Comparison of ENCODE assay signal across 17 cellular contexts in genomic region chr17:50522766-50523165, GRCh38. TPM values are rescaled to one million over a fixed set of nuclear protein-coding genes. Genes with fewer than 3 reads are reported as not detected.
DNase-seq lines count a peak whose midpoint lies in the region; ATAC-seq and TF ChIP-seq lines count a peak whose summit lies in the region.
"Had no signal": no experiment of that assay in that cellular context is flagged by ENCODE, and none has a peak within 500 bp of the region (broad histone marks: within the 10 kb centered on the region; RNA-seq: fewer than 3 reads in every experiment).

No MANE protein-coding gene starts in this region.

- POLR2A ChIA-PET in RWPE1 (lab: Yijun Ruan, JAX; ENCODE audit: low non-redundant PET) = no interaction called here

- 61% methylated on average over 9 of the region's 10 CpGs for WGBS in mammary epithelial cell (ENCODE audit: low coverage, missing lambda C conversion rate)

- peak overlapping the region; percentile 81 for H3K27ac ChIP-seq in RWPE1
- no peak overlapping the region for H3K27ac ChIP-seq in mammary epithelial cell (ENCODE audit: insufficient read depth, low read depth, low read length)
- H3K27ac ChIP-seq in gastrocnemius medialis = peak overlapping the region in 3 of 4 donors; percentile 30 to 59 (median 43)
- H3K27ac ChIP-seq: A549 had no signal

- no peak for TF ChIP-seq POLR2A in gastrocnemius medialis (IDR thresholded peaks at IDR 0.05)

- dilution Hi-C loops in mammary epithelial cell (cut with HindIII; ENCODE audit: low sequenced_read_pairs) = no loop called here

- peaks cover 2% of the 10 kb centered on the region for H3K27me3 Mint-ChIP-seq in nephron progenitor cell (ENCODE audit: low read depth, poor library complexity)
- H3K27me3 Mint-ChIP-seq: IgD-negative memory B cell had no signal

- peak; percentile 81 to 89 for ATAC-seq in gastrocnemius medialis
- ATAC-seq: A549; CD8-positive, alpha-beta T cell had no signal

- H4K20me1 ChIP-seq in mammary epithelial cell (ENCODE audit: insufficient read depth, low read length) = no peaks in the 10 kb centered on the region

- H3K36me3 Mint-ChIP-seq in nephron progenitor cell (ENCODE audit: low read depth) = no peaks in the 10 kb centered on the region
- H3K36me3 Mint-ChIP-seq: CD14-positive monocyte; CD8-positive, alpha-beta T cell; IgD-negative memory B cell had no signal

- no TSS peak for BruUV-seq in mammary epithelial cell (replicated peaks; lab: Mats Ljungman, UMichigan)

- H3K4me3 ChIP-seq in mammary epithelial cell (replicated peaks in 1 of 3; ENCODE audit: insufficient read depth in 1 of 3, low read depth in 2 of 3, low read length in 3 of 3) = no peak overlapping the region
- H3K4me3 ChIP-seq in gastrocnemius medialis = no peak overlapping the region
- H3K4me3 ChIP-seq: A549 had no signal

- peak overlapping the region; percentile 92 for H3K27ac Mint-ChIP-seq in nephron progenitor cell
- H3K27ac Mint-ChIP-seq: CD14-positive monocyte; CD8-positive, alpha-beta T cell; H9; IgD-negative memory B cell had no signal

- TF ChIP-seq CTCF in RWPE1 (conservative IDR thresholded peaks at IDR 0.05; ENCODE audit: low read depth) (no peak), mammary epithelial cell (conservative IDR thresholded peaks at IDR 0.05 in 1 of 2, IDR thresholded peaks at IDR 0.05 in 1 of 2; ENCODE audit: extremely low read depth in 1 of 2, insufficient read depth in 1 of 2, low read depth in 1 of 2, low read length in 2 of 2) (no peak), nephron progenitor cell (IDR thresholded peaks at IDR 0.05) (no peak), gastrocnemius medialis (IDR thresholded peaks at IDR 0.05 in 4 of 5, conservative IDR thresholded peaks at IDR 0.05 in 1 of 5) (no peak)

- H3K27me3 ChIP-seq in mammary epithelial cell (ENCODE audit: insufficient read depth, low read length) (no peaks in the 10 kb centered on the region), gastrocnemius medialis (no peaks in the 10 kb centered on the region)

- H3K9me3 Mint-ChIP-seq in nephron progenitor cell = no peaks in the 10 kb centered on the region
- H3K9me3 Mint-ChIP-seq: CD14-positive monocyte; CD8-positive, alpha-beta T cell; H9; IgD-negative memory B cell had no signal

- H3K9me3 ChIP-seq in mammary epithelial cell (replicated peaks; ENCODE audit: insufficient read depth, low read length) (no peaks in the 10 kb centered on the region), gastrocnemius medialis (no peaks in the 10 kb centered on the region)
- H3K9me3 ChIP-seq: A549 had no signal

- intact Hi-C loops in mammary epithelial cell (cut with micrococcal nuclease) = loop anchor here (1.0 kb wide), 1 partner anchor 10 kb away; the partner anchor contains the start of gene EPN3
- intact Hi-C loops in gastrocnemius medialis (cut with DNase I; ENCODE audit: low total_unique reads) = no loop called here

- H3K36me3 ChIP-seq in mammary epithelial cell (ENCODE audit: insufficient read depth, low read length) (no peaks in the 10 kb centered on the region), gastrocnemius medialis (no peaks in the 10 kb centered on the region)

- in situ Hi-C loops in mammary epithelial cell (cut with MboI; ENCODE audit: low sequenced_read_pairs in 2 of 2) (no loop called here), gastrocnemius medialis (cut with MboI; ENCODE audit: low sequenced_read_pairs in 4 of 4) (no loop called here), ACHN (cut with HindIII; ENCODE audit: low pct_ligation_motif_present, low pct_unique_long_range_greater_than_20kb, low sequenced_read_pairs) (no loop called here)

- H3K4me1 ChIP-seq in mammary epithelial cell (ENCODE audit: insufficient read depth, low read length) = peaks cover 57% of the 10 kb centered on the region
- no peaks in the 10 kb centered on the region for H3K4me1 ChIP-seq in gastrocnemius medialis
- H3K4me1 ChIP-seq: A549 had no signal

- H3K9ac ChIP-seq in mammary epithelial cell (ENCODE audit: insufficient read depth, low read length) = no peak overlapping the region

- peak overlapping the region; percentile 9 for H3K4me2 ChIP-seq in mammary epithelial cell (ENCODE audit: insufficient read depth, low read depth, low read length)
- H3K4me2 ChIP-seq: A549 had no signal

- H3K4me3 Mint-ChIP-seq in nephron progenitor cell = no peak overlapping the region
- H3K4me3 Mint-ChIP-seq: CD14-positive monocyte; CD8-positive, alpha-beta T cell; H9 had no signal

- CTCF ChIA-PET in RWPE1 (lab: Yijun Ruan, JAX) = interaction anchor here (0.7 to 1.3 kb wide), 4 partner anchors 10 to 36 kb away, joined by 3 to 6 read pairs (median 4); partner anchors contain the start of gene EPN3
- CTCF ChIA-PET in mammary epithelial cell (lab: Charles Lee; ENCODE audit: low non-redundant PET) = no interaction called here

- H3K79me2 ChIP-seq in mammary epithelial cell (ENCODE audit: insufficient read depth, low read length) = no peaks in the 10 kb centered on the region

- DNase-seq in RWPE1 (ENCODE audit: low spot score) = no peak
- no peak for DNase-seq in mammary epithelial cell
- no peak for DNase-seq in nephron progenitor cell
- peak; percentile 21 to 29 for DNase-seq in gastrocnemius medialis
- DNase-seq in activated CD8-positive, alpha-beta memory T cell treated with anti-CD3 and anti-CD28 coated beads, Interleukin-2, amount 50 U/mL, for 48 hours = no peak
- no peak for DNase-seq in ACHN
- DNase-seq in OCI-M1 (lab: John Stamatoyannopoulos, UW) = no peak
- DNase-seq: CD8-positive, alpha-beta T cell; COR-L47; GOT3; H9 had no signal

- H3K4me1 Mint-ChIP-seq in nephron progenitor cell = peaks cover 56% of the 10 kb centered on the region
- H3K4me1 Mint-ChIP-seq: IgD-negative memory B cell had no signal

- peak overlapping the region; percentile 52 for H2AFZ ChIP-seq in mammary epithelial cell (ENCODE audit: low read depth, low read length)

RNA-seq across cellular contexts. Expression of gene EPN3, which starts 9.8 kb away (rescaled TPM):
- total RNA-seq in mammary epithelial cell (10 to 100 TPM; 12.2 to 70.7 TPM), gastrocnemius medialis (not detected)
- polyA plus RNA-seq in mammary epithelial cell = 101 TPM
- polyA minus RNA-seq in mammary epithelial cell = 151 TPM
- total RNA-seq: CD8-positive, alpha-beta T cell; Daoy; HT1080 had no signal
- polyA plus RNA-seq: BJ, CD14-positive monocyte, IgD-negative memory B cell had no signal

RNA-seq across cellular contexts. Expression of gene MYCBPAP, which starts 14.5 kb away (rescaled TPM):
- total RNA-seq in mammary epithelial cell (1 to 10 TPM in 1 of 2 donors, under 1 TPM in 1; 0.50 to 9.6 TPM), gastrocnemius medialis (not detected)
- 4.5 TPM for polyA plus RNA-seq in mammary epithelial cell
- polyA minus RNA-seq in mammary epithelial cell = not detected
- total RNA-seq: HT1080 had no signal
- polyA plus RNA-seq: CD14-positive monocyte had no signal

RNA-seq across cellular contexts. Expression of gene SPATA20, which starts 24.2 kb away (rescaled TPM):
- 10 to 100 TPM; 65.6 to 79.9 TPM for total RNA-seq in mammary epithelial cell
- 28.9 TPM for polyA plus RNA-seq in mammary epithelial cell
- polyA minus RNA-seq in mammary epithelial cell = 24.6 TPM
- total RNA-seq in gastrocnemius medialis = 10 to 100 TPM; 22.3 to 67.9 (median 29.1) TPM

RNA-seq across cellular contexts. Expression of gene CACNA1G, which starts 37.7 kb away (rescaled TPM):
- under 1 TPM in 1 of 2 donors, not detected in 1; 0.09 TPM for total RNA-seq in mammary epithelial cell
- 0.03 TPM for polyA plus RNA-seq in mammary epithelial cell
- not detected for polyA minus RNA-seq in mammary epithelial cell
- total RNA-seq in gastrocnemius medialis = under 1 TPM in 2 of 4 donors, not detected in 2; 0.09 to 0.10 TPM
- polyA plus RNA-seq: CD14-positive monocyte, IgD-negative memory B cell had no signal

RNA-seq across cellular contexts. Expression of gene RSAD1, which starts 44.1 kb away (rescaled TPM):
- total RNA-seq in mammary epithelial cell (10 to 100 TPM; 17.2 to 29.9 TPM), gastrocnemius medialis (10 to 100 TPM; 27.1 to 67.4 (median 52.7) TPM)
- 18.8 TPM for polyA plus RNA-seq in mammary epithelial cell
- polyA minus RNA-seq in mammary epithelial cell = 33.2 TPM

Comparison
In these comparisons a context has a peak if more than half of its experiments do, and no peak if none do; other contexts are left out.
1. DNase-seq: peak in gastrocnemius medialis (2 of 2); none in RWPE1 (single experiment), mammary epithelial cell (single experiment), nephron progenitor cell (single experiment), activated CD8-positive, alpha-beta memory T cell treated with anti-CD3 and anti-CD28 coated beads, Interleukin-2, amount 50 U/mL, for 48 hours (single experiment), ACHN (single experiment) and OCI-M1 (single experiment).
2. RNA of gene EPN3, which starts 9.8 kb away (total RNA-seq): 12.2 to 70.7 TPM in mammary epithelial cell; not detected in gastrocnemius medialis; every median in the first group is over 10 times any median in the second.